8 cellular contexts compared by ENCODE assay signal in genomic region chr10:23095404-23095965, GRCh38. TPM values are rescaled to one million over a fixed set of nuclear protein-coding genes. Genes with fewer than 3 reads are reported as not detected.
DNase-seq lines count a peak whose midpoint lies in the region; ATAC-seq and TF ChIP-seq lines count a peak whose summit lies in the region.

TSS of gene MSRB2 (plus strand) at chr10:23095579. CDS start at chr10:23095609, 30 bp downstream.

- TF ChIP-seq CTCF in BJ (IDR thresholded peaks at IDR 0.05; ENCODE audit: insufficient read depth, low read depth, low read length): no peak
- TF ChIP-seq CTCF in activated CD8-positive, alpha-beta T cell treated with anti-CD3 and anti-CD28 coated beads for 36 hours (IDR thresholded peaks at IDR 0.05): no peak
- TF ChIP-seq CTCF in lung (IDR thresholded peaks at IDR 0.05; ENCODE audit: control extremely low read depth, extremely low read depth): no peak

- CTCF ChIA-PET in BJ (lab: Yijun Ruan, JAX): no interaction called here
- CTCF ChIA-PET in activated CD8-positive, alpha-beta T cell treated with anti-CD3 and anti-CD28 coated beads for 36 hours (lab: Charles Lee): no interaction called here

- H3K4me1 Mint-ChIP-seq in activated CD8-positive, alpha-beta T cell treated with anti-CD3 and anti-CD28 coated beads for 36 hours (ENCODE audit: low read depth): peaks cover 26% of the 10 kb centered on the region

- POLR2A ChIA-PET in BJ (lab: Charles Lee): no interaction called here
- POLR2A ChIA-PET in activated CD8-positive, alpha-beta T cell treated with anti-CD3 and anti-CD28 coated beads for 36 hours (lab: Charles Lee): interaction anchor here (1.5 kb wide), 1 partner anchor 34 kb away, joined by 4 read pairs; no protein-coding TSS in a partner anchor

- no peaks in the 10 kb centered on the region for H3K36me3 Mint-ChIP-seq in activated CD8-positive, alpha-beta T cell treated with anti-CD3 and anti-CD28 coated beads for 36 hours (ENCODE audit: low read depth)

- H3K4me1 ChIP-seq in lung (ENCODE audit: control insufficient read depth in 2 of 2, insufficient read depth in 2 of 2, low read length in 2 of 2): peaks cover 3 to 29% of the 10 kb centered on the region in 2 donors

- H3K27ac Mint-ChIP-seq in activated CD8-positive, alpha-beta T cell treated with anti-CD3 and anti-CD28 coated beads for 36 hours: peak within 1 kb of the TSS; percentile 93

- 0 to 1% methylated on average over 30 to 50 of the region's 50 CpGs for WGBS in lung, 2 donors

- peak; percentile 42 for ATAC-seq in HG03378 (IDR thresholded peaks at IDR 0.05; ENCODE audit: unreplicated experiment)
- ATAC-seq in activated CD8-positive, alpha-beta T cell treated with anti-CD3 and anti-CD28 coated beads for 36 hours: peak; percentile 81
- ATAC-seq in lung (ENCODE audit: insufficient read depth, low FRiP score): peak; percentile 93

- peak; percentile 54 for DNase-seq in BJ (ENCODE audit: low read depth)
- DNase-seq in NCI-H69 (lab: John Stamatoyannopoulos, UW): peak; percentile 70
- peak; percentile 80 for DNase-seq in activated CD8-positive, alpha-beta T cell treated with anti-CD3 and anti-CD28 coated beads for 36 hours
- peak; percentile 50 for DNase-seq in effector CD4-positive, alpha-beta T cell
- peak; percentile 94 for DNase-seq in lung (ENCODE audit: low spot score)
- peak; percentile 23 to 79 (median 49) for DNase-seq in stimulated activated CD4-positive, alpha-beta T cell treated with anti-CD3 and anti-CD28 coated beads, TNF-alpha, amount 100 ng/mL, for 24 hours (ENCODE audit: low read depth in 3 of 3)

- no peaks in the 10 kb centered on the region for H3K27me3 Mint-ChIP-seq in activated CD8-positive, alpha-beta T cell treated with anti-CD3 and anti-CD28 coated beads for 36 hours

- intact Hi-C loops in activated CD8-positive, alpha-beta T cell treated with anti-CD3 and anti-CD28 coated beads for 36 hours (cut with micrococcal nuclease): no loop called here

- TF ChIP-seq POLR2A in GM19099 (IDR thresholded peaks at IDR 0.05; ENCODE audit: extremely low read depth, insufficient read length, low read depth): peak; percentile 80

- H3K4me3 Mint-ChIP-seq in activated CD8-positive, alpha-beta T cell treated with anti-CD3 and anti-CD28 coated beads for 36 hours: peak within 1 kb of the TSS; percentile 95

- H3K36me3 ChIP-seq in BJ (ENCODE audit: control insufficient read depth, insufficient read depth, low read length) (no peaks in the 10 kb centered on the region), lung (ENCODE audit: control insufficient read depth in 2 of 2, insufficient read depth in 2 of 2, low read length in 2 of 2) (no peaks in the 10 kb centered on the region)

- H3K4me3 ChIP-seq in BJ (ENCODE audit: low read depth, low read length) (peak within 1 kb of the TSS; percentile 67), lung (peak within 1 kb of the TSS; percentile 76)

- H3K9me3 ChIP-seq in lung (ENCODE audit: control insufficient read depth in 2 of 2, insufficient read depth in 1 of 2, low read length in 1 of 2): no peaks in the 10 kb centered on the region

- H3K27ac ChIP-seq in lung (ENCODE audit: low read depth in 1 of 2, low read length in 1 of 2): peak within 1 kb of the TSS; percentile 95 to 97

- H3K27me3 ChIP-seq in BJ (ENCODE audit: control insufficient read depth, insufficient read depth, low read length): no peaks in the 10 kb centered on the region
- H3K27me3 ChIP-seq in lung (ENCODE audit: control insufficient read depth, insufficient read depth): no peaks in the 10 kb centered on the region

- H3K9me3 Mint-ChIP-seq in activated CD8-positive, alpha-beta T cell treated with anti-CD3 and anti-CD28 coated beads for 36 hours: peaks cover 3% of the 10 kb centered on the region

RNA-seq across cellular contexts. Expression of gene MSRB2, which starts in this region (rescaled TPM):
- 46.9 and 48.6 TPM in 2 replicates for polyA plus RNA-seq in BJ (2011; rRNA removed)
- 9.5 and 22.7 TPM in 2 replicates for polyA minus RNA-seq in BJ (2011; rRNA and poly(A)+ RNA removed)
- 1 to 10 TPM; 6.9 to 9.1 TPM for total RNA-seq in activated CD8-positive, alpha-beta T cell treated with anti-CD3 and anti-CD28 coated beads for 36 hours
- total RNA-seq in lung: 10 to 100 TPM; 15.6 to 27.1 TPM
- polyA plus RNA-seq in lung: 10 to 100 TPM; 17.0 to 23.9 TPM

Comparison
In these comparisons a context has a peak if more than half of its experiments do, and no peak if none do; other contexts are left out.
1. Peak in every context shown above with its lines: DNase-seq, ATAC-seq, H3K4me3 ChIP-seq and H3K27ac ChIP-seq.
2. ATAC-seq: peak in every context shown above with its lines; median percentile 93 in lung; 81 in activated CD8-positive, alpha-beta T cell treated with anti-CD3 and anti-CD28 coated beads for 36 hours; 42 in HG03378.